Comparison of ENCODE assay signal across 11 cellular contexts in the genomic region with DNA sequence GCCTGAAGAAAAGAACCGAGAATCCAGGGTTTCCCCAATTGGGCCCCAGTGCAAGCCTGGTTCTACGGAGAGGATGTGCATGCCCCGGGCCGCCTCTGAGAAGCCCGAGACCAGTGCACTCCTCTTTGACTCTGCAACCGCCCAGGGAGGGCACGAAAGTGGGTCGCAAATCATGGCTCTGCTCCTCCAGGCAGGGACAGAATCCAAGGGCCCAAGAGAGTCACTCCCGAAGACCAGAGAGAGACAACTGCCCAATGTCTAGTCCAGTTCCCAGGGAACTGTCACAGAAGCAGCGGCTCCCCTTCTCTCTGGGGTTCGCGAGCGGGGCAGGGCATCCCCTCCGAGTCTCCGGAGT.
DNase-seq lines count a peak whose midpoint lies in the region; ATAC-seq and TF ChIP-seq lines count a peak whose summit lies in the region.
"Had no signal": no experiment of that assay in that cellular context is flagged by ENCODE, and none has a peak within 500 bp of the region (broad histone marks: within the 10 kb centered on the region; RNA-seq: fewer than 3 reads in every experiment).

No MANE protein-coding gene starts in this region.

- no peak for TF ChIP-seq POLR2A in upper lobe of left lung (IDR thresholded peaks at IDR 0.05)
- TF ChIP-seq POLR2A in erythroblast (IDR thresholded peaks at IDR 0.05; ENCODE audit: low read length), result no peak

- peaks cover 21% of the 10 kb centered on the region for H3K27me3 Mint-ChIP-seq in activated naive CD8-positive, alpha-beta T cell
- H3K27me3 Mint-ChIP-seq in activated naive CD8-positive, alpha-beta T cell treated with anti-CD3 and anti-CD28 coated beads, Interleukin-2, amount 50 U/mL, for 24 hours, result peaks cover 19% of the 10 kb centered on the region
- H3K27me3 Mint-ChIP-seq in endodermal cell (ENCODE audit: insufficient read depth), result peaks cover 56% of the 10 kb centered on the region
- peaks cover 54% of the 10 kb centered on the region for H3K27me3 Mint-ChIP-seq in nephron progenitor cell (ENCODE audit: low read depth, poor library complexity)

- no peak for TF ChIP-seq CTCF in endodermal cell (conservative IDR thresholded peaks at IDR 0.05)
- no peak for TF ChIP-seq CTCF in nephron progenitor cell (IDR thresholded peaks at IDR 0.05)
- no peak for TF ChIP-seq CTCF in upper lobe of left lung (IDR thresholded peaks at IDR 0.05)

- no peak overlapping the region for H3K27ac ChIP-seq in endodermal cell (ENCODE audit: low read depth, low read length)
- no peak overlapping the region for H3K27ac ChIP-seq in upper lobe of left lung

- H3K4me1 Mint-ChIP-seq in activated naive CD8-positive, alpha-beta T cell (ENCODE audit: low read depth), result peaks cover 4% of the 10 kb centered on the region
- peaks cover 5% of the 10 kb centered on the region for H3K4me1 Mint-ChIP-seq in activated naive CD8-positive, alpha-beta T cell treated with anti-CD3 and anti-CD28 coated beads, Interleukin-2, amount 50 U/mL, for 24 hours
- peaks cover 16% of the 10 kb centered on the region for H3K4me1 Mint-ChIP-seq in endodermal cell
- peaks cover 8% of the 10 kb centered on the region for H3K4me1 Mint-ChIP-seq in nephron progenitor cell

- H3K9ac ChIP-seq in endodermal cell (ENCODE audit: extremely low read depth, low read length, poor library complexity, severe bottlenecking), result no peak overlapping the region

- H3K27ac Mint-ChIP-seq in activated naive CD8-positive, alpha-beta T cell, result no peak overlapping the region
- no peak overlapping the region for H3K27ac Mint-ChIP-seq in activated naive CD8-positive, alpha-beta T cell treated with anti-CD3 and anti-CD28 coated beads, Interleukin-2, amount 50 U/mL, for 24 hours
- H3K27ac Mint-ChIP-seq in endodermal cell, result no peak overlapping the region
- no peak overlapping the region for H3K27ac Mint-ChIP-seq in nephron progenitor cell
- H3K27ac Mint-ChIP-seq: activated T-helper 2 cell treated with anti-CD3 and anti-CD28 coated beads, Interferon-gamma antibody, Interleukin-2, Interleukin-4, amounts not matched to agents 10 μg/mL and 5 μg/mL and 100 μg/mL, durations not matched to agents 14 hours and 24 hours and 36 hours had no signal

- 2 to 3% methylated on average over 10 to 15 of the region's 15 CpGs for WGBS in endodermal cell (ENCODE audit: insufficient coverage in 1 of 2, insufficient read length in 1 of 2), 2 experiments
- WGBS in upper lobe of left lung, 2 donors, result 23 to 31% methylated on average over 10 to 15 of the region's 15 CpGs

- H3K4me3 Mint-ChIP-seq in activated naive CD8-positive, alpha-beta T cell, result peak overlapping the region; percentile 70
- H3K4me3 Mint-ChIP-seq in activated naive CD8-positive, alpha-beta T cell treated with anti-CD3 and anti-CD28 coated beads, Interleukin-2, amount 50 U/mL, for 24 hours, result no peak overlapping the region
- H3K4me3 Mint-ChIP-seq in endodermal cell (peak overlapping the region; percentile 51), nephron progenitor cell (peak overlapping the region; percentile 76)

- H3K36me3 ChIP-seq in endodermal cell (ENCODE audit: control insufficient read depth, insufficient read depth, low read length) (no peaks in the 10 kb centered on the region), upper lobe of left lung (no peaks in the 10 kb centered on the region)
- H3K36me3 ChIP-seq: HAP-1 had no signal

- TF ChIP-seq EP300 in upper lobe of left lung (IDR thresholded peaks at IDR 0.05), result no peak

- no peak for DNase-seq in activated naive CD8-positive, alpha-beta T cell treated with anti-CD3 and anti-CD28 coated beads, Interleukin-2, amount 50 U/mL, for 24 hours
- DNase-seq in endodermal cell (peak; percentile 64), nephron progenitor cell (no peak), upper lobe of left lung (no peak), DMS153 treated with DMSO at 0.1 percent for 48 hours (lab: John Stamatoyannopoulos, UW; ENCODE audit: unreplicated experiment) (no peak), erythroblast (lab: John Stamatoyannopoulos, UW) (no peak), DMS 273 treated with DMSO at 0.1 percent for 48 hours (lab: John Stamatoyannopoulos, UW) (no peak)
- DNase-seq: NCI-H226 had no signal

- H3K36me3 Mint-ChIP-seq in activated naive CD8-positive, alpha-beta T cell, result no peaks in the 10 kb centered on the region
- no peaks in the 10 kb centered on the region for H3K36me3 Mint-ChIP-seq in activated naive CD8-positive, alpha-beta T cell treated with anti-CD3 and anti-CD28 coated beads, Interleukin-2, amount 50 U/mL, for 24 hours (ENCODE audit: low read depth)
- H3K36me3 Mint-ChIP-seq in endodermal cell (ENCODE audit: low read depth) (no peaks in the 10 kb centered on the region), nephron progenitor cell (ENCODE audit: low read depth) (no peaks in the 10 kb centered on the region)

- no peaks in the 10 kb centered on the region for H3K9me3 Mint-ChIP-seq in activated naive CD8-positive, alpha-beta T cell (ENCODE audit: low read depth)
- H3K9me3 Mint-ChIP-seq in activated naive CD8-positive, alpha-beta T cell treated with anti-CD3 and anti-CD28 coated beads, Interleukin-2, amount 50 U/mL, for 24 hours, result no peaks in the 10 kb centered on the region
- H3K9me3 Mint-ChIP-seq in endodermal cell (no peaks in the 10 kb centered on the region), nephron progenitor cell (no peaks in the 10 kb centered on the region)
- H3K9me3 Mint-ChIP-seq: activated T-helper 2 cell treated with anti-CD3 and anti-CD28 coated beads, Interferon-gamma antibody, Interleukin-2, Interleukin-4, amounts not matched to agents 10 μg/mL and 5 μg/mL and 100 μg/mL, durations not matched to agents 14 hours and 24 hours and 36 hours had no signal

- H3K4me1 ChIP-seq in endodermal cell (ENCODE audit: control insufficient read depth, insufficient read depth, low read length) (peaks cover 23% of the 10 kb centered on the region), upper lobe of left lung (peaks cover 15 to 21% (median 19%) of the 10 kb centered on the region in 4 donors)
- H3K4me1 ChIP-seq: HAP-1 had no signal

- no peaks in the 10 kb centered on the region for H3K9me3 ChIP-seq in endodermal cell (ENCODE audit: control insufficient read depth, low read length)
- no peaks in the 10 kb centered on the region for H3K9me3 ChIP-seq in upper lobe of left lung
- H3K9me3 ChIP-seq: HAP-1 had no signal

- no peak for ATAC-seq in activated naive CD8-positive, alpha-beta T cell treated with anti-CD3 and anti-CD28 coated beads, Interleukin-2, amount 50 U/mL, for 24 hours
- ATAC-seq in upper lobe of left lung (ENCODE audit: low FRiP score in 2 of 2), result no peak

- H3K4me3 ChIP-seq in endodermal cell (ENCODE audit: low read length), result peak overlapping the region; percentile 73
- peak overlapping the region in 3 of 4 donors; percentile 35 to 53 (median 46) for H3K4me3 ChIP-seq in upper lobe of left lung

- H3K27me3 ChIP-seq in endodermal cell (ENCODE audit: control insufficient read depth, insufficient read depth, low read length, poor library complexity, severe bottlenecking), result peaks cover 100% of the 10 kb centered on the region
- peaks cover 0 to 22% (median 15%) of the 10 kb centered on the region in 4 donors for H3K27me3 ChIP-seq in upper lobe of left lung
